Comparison of ENCODE assay signal across 21 cellular contexts in the genomic region with DNA sequence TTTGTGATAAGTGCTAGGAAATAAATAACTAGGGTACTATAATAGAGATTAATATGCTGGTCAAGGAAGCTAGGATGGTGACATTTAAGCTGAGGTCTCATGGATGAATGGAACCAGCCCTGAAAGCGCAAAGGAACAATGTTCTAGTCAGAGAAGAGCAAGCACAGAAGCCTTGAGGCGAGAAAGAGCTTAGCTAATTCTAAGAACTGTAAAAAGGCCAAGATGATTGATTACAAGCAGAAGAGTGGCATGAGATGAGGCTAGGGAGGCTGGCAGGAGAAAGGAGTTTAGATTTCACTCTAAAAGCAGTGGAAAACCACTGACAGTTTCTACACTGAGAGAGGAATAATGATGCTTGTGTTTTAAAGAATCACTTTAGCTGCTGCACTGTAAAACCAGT. TPM values are rescaled to one million over a fixed set of nuclear protein-coding genes. Genes with fewer than 3 reads are reported as not detected.
"Had no signal": no experiment of that assay in that cellular context is flagged by ENCODE, and none has a peak within 500 bp of the region (broad histone marks: within the 10 kb centered on the region; RNA-seq: fewer than 3 reads in every experiment).

No MANE protein-coding gene starts in this region.

- H3K27me3 ChIP-seq: colonic mucosa, neutrophil, spleen, upper lobe of left lung had no signal

- H3K4me1 ChIP-seq: colonic mucosa had no signal

- H3K27me3 Mint-ChIP-seq: activated naive CD8-positive, alpha-beta T cell treated with anti-CD3 and anti-CD28 coated beads, Interleukin-2, amount 10 ng/mL, durations not matched to agents 7 days and 5 days; stimulated activated memory B cell treated with anti-CD40 and anti-IgM and Interleukin-4, amounts not matched to agents 10 μg/mL and 1 μg/mL and 100 μg/mL, for 72 hours had no signal

- H3K36me3 ChIP-seq: colonic mucosa, esophagus muscularis mucosa, neutrophil, spleen, thoracic aorta, upper lobe of left lung had no signal

- H3K27ac ChIP-seq: colonic mucosa, esophagus muscularis mucosa, neutrophil, spleen, thoracic aorta, upper lobe of left lung had no signal

- ATAC-seq: activated CD4-positive, CD25-positive, alpha-beta regulatory T cell treated with anti-CD3 and anti-CD28 coated beads, Interleukin-2, amount 50 U/mL, for 24 hours; activated CD8-positive, alpha-beta T cell treated with anti-CD3 and anti-CD28 coated beads, Interleukin-2, amount 10 ng/mL, durations not matched to agents 7 days and 5 days; left cardiac atrium; naive thymus-derived CD4-positive, alpha-beta T cell; stimulated activated memory B cell treated with anti-CD40 and anti-IgM and Interleukin-4, amounts not matched to agents 10 μg/mL and 1 μg/mL and 100 μg/mL, for 72 hours had no signal

- H3K4me3 ChIP-seq: colonic mucosa, esophagus muscularis mucosa, spleen, thoracic aorta, upper lobe of left lung had no signal

- H3K9me3 Mint-ChIP-seq: activated CD4-positive, alpha-beta T cell treated with anti-CD3 and anti-CD28 coated beads, Interleukin-2, amount 10 ng/mL, durations not matched to agents 7 days and 5 days; activated naive CD8-positive, alpha-beta T cell treated with anti-CD3 and anti-CD28 coated beads, Interleukin-2, amount 10 ng/mL, durations not matched to agents 7 days and 5 days; activated T-cell treated with anti-CD3 and anti-CD28 coated beads, Interleukin-2, amount 50 U/mL, for 24 hours; activated T-helper 2 cell treated with anti-CD3 and anti-CD28 coated beads, Interferon-gamma antibody, Interleukin-2, Interleukin-4, amounts not matched to agents 10 μg/mL and 5 μg/mL and 100 μg/mL, durations not matched to agents 14 hours and 24 hours and 36 hours; central memory CD8-positive, alpha-beta T cell; naive thymus-derived CD4-positive, alpha-beta T cell; stimulated activated memory B cell treated with anti-CD40 and anti-IgM and Interleukin-4, amounts not matched to agents 10 μg/mL and 1 μg/mL and 100 μg/mL, for 72 hours had no signal

- H3K36me3 Mint-ChIP-seq: activated naive CD8-positive, alpha-beta T cell treated with anti-CD3 and anti-CD28 coated beads, Interleukin-2, amount 10 ng/mL, durations not matched to agents 7 days and 5 days; stimulated activated memory B cell treated with anti-CD40 and anti-IgM and Interleukin-4, amounts not matched to agents 10 μg/mL and 1 μg/mL and 100 μg/mL, for 72 hours had no signal

- H3K9me3 ChIP-seq: colonic mucosa, esophagus muscularis mucosa, neutrophil, spleen, thoracic aorta, upper lobe of left lung had no signal

- DNase-seq: activated CD4-positive, alpha-beta T cell treated with anti-CD3 and anti-CD28 coated beads, Interleukin-2, amount 10 ng/mL, durations not matched to agents 7 days and 5 days; activated CD8-positive, alpha-beta T cell treated with anti-CD3 and anti-CD28 coated beads, Interleukin-2, amount 10 ng/mL, durations not matched to agents 7 days and 5 days; activated naive CD4-positive, alpha-beta T cell treated with Interleukin-2 at 50 U/mL for 16 hours; activated naive CD8-positive, alpha-beta T cell treated with anti-CD3 and anti-CD28 coated beads, Interleukin-2, amount 10 ng/mL, durations not matched to agents 7 days and 5 days; activated T-cell treated with anti-CD3 and anti-CD28 coated beads, Interleukin-2, amount 50 U/mL, for 24 hours; amygdala; colonic mucosa; left cardiac atrium; mesendoderm; naive thymus-derived CD4-positive, alpha-beta T cell; spleen; stimulated activated CD4-positive, alpha-beta T cell treated with anti-CD3 and anti-CD28 coated beads, Interleukin-4, amount 100 ng/mL, for 4 hours; T1000; upper lobe of left lung had no signal

- H3K4me3 Mint-ChIP-seq: activated CD4-positive, alpha-beta T cell treated with anti-CD3 and anti-CD28 coated beads, Interleukin-2, amount 10 ng/mL, durations not matched to agents 7 days and 5 days; activated CD8-positive, alpha-beta T cell treated with anti-CD3 and anti-CD28 coated beads, Interleukin-2, amount 10 ng/mL, durations not matched to agents 7 days and 5 days; activated naive CD8-positive, alpha-beta T cell treated with anti-CD3 and anti-CD28 coated beads, Interleukin-2, amount 10 ng/mL, durations not matched to agents 7 days and 5 days; activated T-cell treated with anti-CD3 and anti-CD28 coated beads, Interleukin-2, amount 50 U/mL, for 24 hours; central memory CD8-positive, alpha-beta T cell; naive thymus-derived CD4-positive, alpha-beta T cell; stimulated activated memory B cell treated with anti-CD40 and anti-IgM and Interleukin-4, amounts not matched to agents 10 μg/mL and 1 μg/mL and 100 μg/mL, for 72 hours had no signal

- H3K27ac Mint-ChIP-seq: activated CD4-positive, alpha-beta T cell treated with anti-CD3 and anti-CD28 coated beads, Interleukin-2, amount 10 ng/mL, durations not matched to agents 7 days and 5 days; activated CD8-positive, alpha-beta T cell treated with anti-CD3 and anti-CD28 coated beads, Interleukin-2, amount 10 ng/mL, durations not matched to agents 7 days and 5 days; activated naive CD8-positive, alpha-beta T cell treated with anti-CD3 and anti-CD28 coated beads, Interleukin-2, amount 10 ng/mL, durations not matched to agents 7 days and 5 days; activated T-cell treated with anti-CD3 and anti-CD28 coated beads, Interleukin-2, amount 50 U/mL, for 24 hours; activated T-helper 2 cell treated with anti-CD3 and anti-CD28 coated beads, Interferon-gamma antibody, Interleukin-2, Interleukin-4, amounts not matched to agents 10 μg/mL and 5 μg/mL and 100 μg/mL, durations not matched to agents 14 hours and 24 hours and 36 hours; naive thymus-derived CD4-positive, alpha-beta T cell; stimulated activated memory B cell treated with anti-CD40 and anti-IgM and Interleukin-4, amounts not matched to agents 10 μg/mL and 1 μg/mL and 100 μg/mL, for 72 hours had no signal

RNA-seq across cellular contexts. Expression of gene NLRC4, which starts 9.6 kb away (rescaled TPM):
- total RNA-seq: activated CD4-positive, alpha-beta T cell treated with anti-CD3 and anti-CD28 coated beads, Interleukin-2, amount 10 ng/mL, durations not matched to agents 7 days and 5 days; activated CD8-positive, alpha-beta T cell treated with anti-CD3 and anti-CD28 coated beads, Interleukin-2, amount 10 ng/mL, durations not matched to agents 7 days and 5 days had no signal
- polyA plus RNA-seq: naive thymus-derived CD4-positive, alpha-beta T cell had no signal
